ENCODE assay signal across 10 cellular contexts in genomic region chr22:20526628-20527355, GRCh38. TPM values are rescaled to one million over a fixed set of nuclear protein-coding genes. Genes with fewer than 3 reads are reported as not detected.
DNase-seq lines count a peak whose midpoint lies in the region; FAIRE-seq and TF ChIP-seq lines count a peak whose summit lies in the region.
"Had no signal": no experiment of that assay in that cellular context is flagged by ENCODE, and none has a peak within 500 bp of the region (broad histone marks: within the 10 kb centered on the region; RNA-seq: fewer than 3 reads in every experiment).

No MANE protein-coding gene starts in this region.

- H3K9ac ChIP-seq in GM23248: peak overlapping the region; percentile 51
- no peak overlapping the region for H3K9ac ChIP-seq in kidney (ENCODE audit: low read length in 2 of 2)

- no peaks in the 10 kb centered on the region for H3K27me3 Mint-ChIP-seq in activated T-helper 1 cell treated with anti-CD3 and anti-CD28 coated beads, Interleukin-12 subunit alpha, Interleukin-12 subunit beta, Interleukin-2, Interleukin-4 antibody, amounts not matched to agents 30 ng/mL and 10 ng/mL and 1 ng/mL, durations not matched to agents 14 hours and 24 hours and 36 hours (ENCODE audit: insufficient read depth)
- H3K27me3 Mint-ChIP-seq in Calu3 (ENCODE audit: unreplicated experiment): no peaks in the 10 kb centered on the region

- H3K9me3 ChIP-seq in A673 (ENCODE audit: low read depth, low read length, poor library complexity, severe bottlenecking) (no peaks in the 10 kb centered on the region), GM23248 (ENCODE audit: low read depth) (no peaks in the 10 kb centered on the region), hepatocyte (ENCODE audit: low read depth) (no peaks in the 10 kb centered on the region), kidney (ENCODE audit: control insufficient read depth in 1 of 2, low read length in 2 of 2) (no peaks in the 10 kb centered on the region)

- no peaks in the 10 kb centered on the region for H3K9me3 Mint-ChIP-seq in activated T-helper 1 cell treated with anti-CD3 and anti-CD28 coated beads, Interleukin-12 subunit alpha, Interleukin-12 subunit beta, Interleukin-2, Interleukin-4 antibody, amounts not matched to agents 30 ng/mL and 10 ng/mL and 1 ng/mL, durations not matched to agents 14 hours and 24 hours and 36 hours
- no peaks in the 10 kb centered on the region for H3K9me3 Mint-ChIP-seq in Calu3 (ENCODE audit: low read depth, unreplicated experiment)

- H3K4me3 ChIP-seq in A673 (ENCODE audit: low read depth, low read length, poor library complexity, severe bottlenecking) (no peak overlapping the region), GM23248 (peak overlapping the region; percentile 1; the same call in 1 of the 2 replicates), hepatocyte (no peak overlapping the region), kidney (ENCODE audit: low read length in 2 of 2) (no peak overlapping the region)

- H3K27me3 ChIP-seq in A673 (replicated peaks; ENCODE audit: insufficient read depth, low read depth, low read length, poor library complexity) (no peaks in the 10 kb centered on the region), GM23248 (replicated peaks; ENCODE audit: insufficient read depth) (no peaks in the 10 kb centered on the region), hepatocyte (no peaks in the 10 kb centered on the region)

- H3K4me1 ChIP-seq in A673 (ENCODE audit: insufficient read depth, low read length, poor library complexity, severe bottlenecking) (peaks cover 53% of the 10 kb centered on the region), GM23248 (ENCODE audit: insufficient read depth) (peaks cover 73% of the 10 kb centered on the region), hepatocyte (ENCODE audit: insufficient read depth) (peaks cover 45% of the 10 kb centered on the region), kidney (ENCODE audit: control insufficient read depth in 1 of 2, insufficient read depth in 1 of 2, low read depth in 1 of 2, low read length in 2 of 2) (peaks cover 17 to 24% of the 10 kb centered on the region in 2 donors)

- no peak overlapping the region for H3K4me3 Mint-ChIP-seq in activated T-helper 1 cell treated with anti-CD3 and anti-CD28 coated beads, Interleukin-12 subunit alpha, Interleukin-12 subunit beta, Interleukin-2, Interleukin-4 antibody, amounts not matched to agents 30 ng/mL and 10 ng/mL and 1 ng/mL, durations not matched to agents 14 hours and 24 hours and 36 hours
- no peak overlapping the region for H3K4me3 Mint-ChIP-seq in Calu3 (ENCODE audit: low read depth, unreplicated experiment)

- POLR2A ChIA-PET in A673 (lab: Charles Lee; ENCODE audit: low non-redundant PET): no interaction called here

- H3K79me2 ChIP-seq in GM23248 (ENCODE audit: insufficient read depth): peaks cover 81% of the 10 kb centered on the region
- H3K79me2 ChIP-seq in hepatocyte: peaks cover 91% of the 10 kb centered on the region

- H4K20me1 ChIP-seq in GM23248 (ENCODE audit: insufficient read depth) (no peaks in the 10 kb centered on the region), hepatocyte (ENCODE audit: insufficient read depth, poor library complexity, severe bottlenecking) (peaks cover 61% of the 10 kb centered on the region)

- H3K36me3 Mint-ChIP-seq in activated T-helper 1 cell treated with anti-CD3 and anti-CD28 coated beads, Interleukin-12 subunit alpha, Interleukin-12 subunit beta, Interleukin-2, Interleukin-4 antibody, amounts not matched to agents 30 ng/mL and 10 ng/mL and 1 ng/mL, durations not matched to agents 14 hours and 24 hours and 36 hours (ENCODE audit: low read depth): peaks cover 31% of the 10 kb centered on the region
- H3K36me3 Mint-ChIP-seq in Calu3 (ENCODE audit: insufficient read depth, unreplicated experiment): peaks cover 37% of the 10 kb centered on the region

- H3K27ac Mint-ChIP-seq in activated T-helper 1 cell treated with anti-CD3 and anti-CD28 coated beads, Interleukin-12 subunit alpha, Interleukin-12 subunit beta, Interleukin-2, Interleukin-4 antibody, amounts not matched to agents 30 ng/mL and 10 ng/mL and 1 ng/mL, durations not matched to agents 14 hours and 24 hours and 36 hours: peak overlapping the region; percentile 42
- no peak overlapping the region for H3K27ac Mint-ChIP-seq in Calu3 (ENCODE audit: unreplicated experiment)

- no peak for FAIRE-seq in kidney (lab: Jason Lieb, UNC)

- DNase-seq in A673 (ENCODE audit: low spot score) (peak; percentile 97), GM23248 (peak; percentile 89), hepatocyte (ENCODE audit: low spot score) (peak; percentile 46), KBM-7 (no peak), Calu3 (no peak), kidney (no peak), DMS53 treated with DMSO at 0.1 percent for 48 hours (lab: John Stamatoyannopoulos, UW; ENCODE audit: unreplicated experiment) (no peak)
- DNase-seq in activated T-helper 1 cell treated with anti-CD3 and anti-CD28 coated beads, Interleukin-12 subunit alpha, Interleukin-12 subunit beta, Interleukin-2, Interleukin-4 antibody, amounts not matched to agents 30 ng/mL and 10 ng/mL and 1 ng/mL, durations not matched to agents 14 hours and 24 hours and 36 hours (ENCODE audit: low spot score): no peak
- DNase-seq: activated CD4-positive, alpha-beta T cell treated with anti-CD3 and anti-CD28 coated beads, Interleukin-2, amount 50 U/mL, for 1 hour; NCI-H510A had no signal

- H2AFZ ChIP-seq in GM23248: no peak overlapping the region
- no peak overlapping the region for H2AFZ ChIP-seq in hepatocyte

- intact Hi-C loops in A673 (cut with micrococcal nuclease; ENCODE audit: unreplicated experiment): no loop called here
- intact Hi-C loops in activated T-helper 1 cell treated with anti-CD3 and anti-CD28 coated beads, Interleukin-12 subunit alpha, Interleukin-12 subunit beta, Interleukin-2, Interleukin-4 antibody, amounts not matched to agents 30 ng/mL and 10 ng/mL and 1 ng/mL, durations not matched to agents 14 hours and 24 hours and 36 hours (cut with micrococcal nuclease): no loop called here
- intact Hi-C loops in Calu3 (cut with micrococcal nuclease; ENCODE audit: unreplicated experiment): no loop called here
- intact Hi-C loops in kidney (cut with DNase I): no loop called here

- peaks cover 72% of the 10 kb centered on the region for H3F3A ChIP-seq in GM23248 (ENCODE audit: insufficient read depth)

- no TSS peak for BruUV-seq in A673 (replicated peaks; lab: Mats Ljungman, UMichigan)
- no TSS peak for BruUV-seq in Calu3 (replicated peaks; lab: Mats Ljungman, UMichigan)

- peaks cover 55% of the 10 kb centered on the region for H3K4me1 Mint-ChIP-seq in activated T-helper 1 cell treated with anti-CD3 and anti-CD28 coated beads, Interleukin-12 subunit alpha, Interleukin-12 subunit beta, Interleukin-2, Interleukin-4 antibody, amounts not matched to agents 30 ng/mL and 10 ng/mL and 1 ng/mL, durations not matched to agents 14 hours and 24 hours and 36 hours (ENCODE audit: low read depth)
- peaks cover 45% of the 10 kb centered on the region for H3K4me1 Mint-ChIP-seq in Calu3 (ENCODE audit: low read depth, unreplicated experiment)

- in situ Hi-C loops in GM23248 (cut with MboI): no loop called here
- in situ Hi-C loops in KBM-7 (cut with MboI; ENCODE audit: low pct_unique_long_range_greater_than_20kb, low sequenced_read_pairs): no loop called here

- CTCF ChIA-PET in A673 (lab: Charles Lee) (interaction anchor here (0.7 to 1.0 kb wide), 2 partner anchors 30 to 41 kb away, joined by 3 read pairs; no protein-coding TSS in a partner anchor), Calu3 (lab: Charles Lee) (interaction anchor here (1.2 kb wide), 1 partner anchor 9 kb away, joined by 3 read pairs; no protein-coding TSS in a partner anchor)

- H3K9me2 ChIP-seq in GM23248 (ENCODE audit: insufficient read depth) (no peaks in the 10 kb centered on the region), hepatocyte (replicated peaks; ENCODE audit: insufficient read depth) (no peaks in the 10 kb centered on the region)

- H3K4me2 ChIP-seq in GM23248 (ENCODE audit: unreplicated experiment): peak overlapping the region; percentile 34
- H3K4me2 ChIP-seq in hepatocyte: no peak overlapping the region

- WGBS in GM23248 (ENCODE audit: low coverage in 1 of 2, low lambda C conversion rate in 2 of 2, missing lambda C conversion rate in 2 of 2), 2 experiments: 60 to 61% methylated on average over 6 of the region's 6 CpGs
- WGBS in hepatocyte (ENCODE audit: low lambda C conversion rate, missing lambda C conversion rate): 75% methylated on average over 6 of the region's 6 CpGs

- H3K36me3 ChIP-seq in A673 (ENCODE audit: insufficient read depth, low read length, poor library complexity, severe bottlenecking): peaks cover 5% of the 10 kb centered on the region
- H3K36me3 ChIP-seq in GM23248 (ENCODE audit: low read depth): peaks cover 4% of the 10 kb centered on the region; the same call in 1 of the 2 replicates
- H3K36me3 ChIP-seq in hepatocyte (replicated peaks; ENCODE audit: insufficient read depth, low read depth): no peaks in the 10 kb centered on the region
- H3K36me3 ChIP-seq in kidney (ENCODE audit: control insufficient read depth in 1 of 2, insufficient read depth in 2 of 2, low read length in 2 of 2): peaks cover 0 to 6% of the 10 kb centered on the region in 2 donors

- TF ChIP-seq CTCF in A673 (conservative IDR thresholded peaks at IDR 0.05; ENCODE audit: low read depth, low read length) (no peak; the same call in 1 of the 2 replicates), hepatocyte (IDR thresholded peaks at IDR 0.05; ENCODE audit: poor library complexity) (no peak), Calu3 (IDR thresholded peaks at IDR 0.05; ENCODE audit: unreplicated experiment) (no peak), kidney (IDR thresholded peaks at IDR 0.05; ENCODE audit: borderline replicate concordance, extremely low read depth, insufficient read depth) (no peak)

- H3K27ac ChIP-seq in A673 (ENCODE audit: low read depth, low read length, poor library complexity, severe bottlenecking) (peak overlapping the region; percentile 77), GM23248 (peak overlapping the region; percentile 100), hepatocyte (peak overlapping the region; percentile 54), kidney (ENCODE audit: low read depth in 2 of 2, low read length in 2 of 2) (no peak overlapping the region)

RNA-seq across cellular contexts. Expression of gene MED15, which starts 19.4 kb away (rescaled TPM):
- total RNA-seq in A673 (2021) (96.2 and 101 TPM in 2 replicates), hepatocyte (19.7 and 31.5 TPM in 2 replicates), Calu3 (2022) (137 and 144 TPM in 2 replicates), kidney (102 TPM)
- 40.0 and 40.2 TPM in 2 replicates for total RNA-seq in GM23248 (2014; rRNA removed; shearing (Covaris generic))
- polyA plus RNA-seq in GM23248 (2016; fragmentation: Nextera tagmentation; extraction: Ambion mirVana) (69.4 and 69.7 TPM in 2 replicates), hepatocyte (53.1 and 53.2 TPM in 2 replicates), kidney (ENCODE audit: insufficient read depth, low read depth, low replicate concordance) (31.7 TPM)
- total RNA-seq in activated T-helper 1 cell treated with anti-CD3 and anti-CD28 coated beads, Interleukin-12 subunit alpha, Interleukin-12 subunit beta, Interleukin-2, Interleukin-4 antibody, amounts not matched to agents 30 ng/mL and 10 ng/mL and 1 ng/mL, durations not matched to agents 14 hours and 24 hours and 36 hours: 103 and 110 TPM in 2 replicates

RNA-seq across cellular contexts. Expression of gene KLHL22, which starts 31.2 kb away (rescaled TPM):
- total RNA-seq in A673 (2021) (36.2 and 46.3 TPM in 2 replicates), hepatocyte (32.5 and 38.0 TPM in 2 replicates), Calu3 (2022) (26.5 and 28.1 TPM in 2 replicates), kidney (22.4 TPM)
- total RNA-seq in GM23248 (2014; rRNA removed; shearing (Covaris generic)): 37.7 and 41.3 TPM in 2 replicates
- polyA plus RNA-seq in GM23248 (2016; fragmentation: Nextera tagmentation; extraction: Ambion mirVana) (19.0 and 20.0 TPM in 2 replicates), hepatocyte (20.5 and 23.6 TPM in 2 replicates), kidney (ENCODE audit: insufficient read depth, low read depth, low replicate concordance) (24.3 TPM)
- 18.8 and 21.9 TPM in 2 replicates for total RNA-seq in activated T-helper 1 cell treated with anti-CD3 and anti-CD28 coated beads, Interleukin-12 subunit alpha, Interleukin-12 subunit beta, Interleukin-2, Interleukin-4 antibody, amounts not matched to agents 30 ng/mL and 10 ng/mL and 1 ng/mL, durations not matched to agents 14 hours and 24 hours and 36 hours

Comparison
In these comparisons a context has a peak if more than half of its experiments do, and no peak if none do; other contexts are left out.
1. DNase-seq: peak in A673 (single experiment), GM23248 (single experiment) and hepatocyte (single experiment); none in activated T-helper 1 cell treated with anti-CD3 and anti-CD28 coated beads, Interleukin-12 subunit alpha, Interleukin-12 subunit beta, Interleukin-2, Interleukin-4 antibody, amounts not matched to agents 30 ng/mL and 10 ng/mL and 1 ng/mL, durations not matched to agents 14 hours and 24 hours and 36 hours (single experiment), KBM-7 (single experiment), Calu3 (single experiment), kidney (single experiment) and DMS53 treated with DMSO at 0.1 percent for 48 hours (single experiment).
2. H3K27ac ChIP-seq: peak in A673 (single experiment), GM23248 (single experiment) and hepatocyte (single experiment); none in kidney (0 of 2).